ENCODE assay signal across 1 cellular context in the genomic region with DNA sequence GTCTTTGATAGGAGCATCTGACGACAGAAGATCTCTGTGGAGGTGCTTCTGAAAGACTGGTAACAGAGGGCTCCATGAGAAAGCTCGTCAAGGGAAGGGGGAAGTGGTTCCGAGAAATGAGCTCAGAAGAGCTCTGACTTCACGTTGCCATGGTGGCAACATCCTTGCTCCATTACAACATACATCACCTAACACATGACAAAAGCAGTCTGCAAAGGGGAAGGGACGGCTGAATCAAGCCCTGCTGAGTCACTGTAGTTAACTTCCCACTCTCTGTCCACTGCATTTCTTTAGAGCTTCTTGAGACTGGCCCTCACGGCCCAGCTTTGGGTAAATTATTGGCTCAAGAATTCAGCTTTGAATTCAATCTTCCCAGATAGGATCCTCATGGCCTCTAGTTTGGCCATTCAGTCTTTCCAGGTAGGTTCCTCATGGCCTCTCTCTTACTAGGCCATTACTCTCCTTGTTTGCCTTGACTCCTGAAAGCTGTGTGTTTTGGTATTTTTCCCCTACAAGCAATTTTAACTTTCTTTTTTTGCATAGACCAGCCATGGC.
TF ChIP-seq lines count a peak whose summit lies in the region.

No MANE protein-coding gene starts in this region.

TF ChIP-seq in K562, 482 proteins besides CTCF, POLR2A, EP300 and RAD21 (continued from another document and continues in another):
- TF ChIP-seq, protein P1, sequence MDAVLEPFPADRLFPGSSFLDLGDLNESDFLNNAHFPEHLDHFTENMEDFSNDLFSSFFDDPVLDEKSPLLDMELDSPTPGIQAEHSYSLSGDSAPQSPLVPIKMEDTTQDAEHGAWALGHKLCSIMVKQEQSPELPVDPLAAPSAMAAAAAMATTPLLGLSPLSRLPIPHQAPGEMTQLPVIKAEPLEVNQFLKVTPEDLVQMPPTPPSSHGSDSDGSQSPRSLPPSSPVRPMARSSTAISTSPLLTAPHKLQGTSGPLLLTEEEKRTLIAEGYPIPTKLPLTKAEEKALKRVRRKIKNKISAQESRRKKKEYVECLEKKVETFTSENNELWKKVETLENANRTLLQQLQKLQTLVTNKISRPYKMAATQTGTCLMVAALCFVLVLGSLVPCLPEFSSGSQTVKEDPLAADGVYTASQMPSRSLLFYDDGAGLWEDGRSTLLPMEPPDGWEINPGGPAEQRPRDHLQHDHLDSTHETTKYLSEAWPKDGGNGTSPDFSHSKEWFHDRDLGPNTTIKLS (IDR thresholded peaks at IDR 0.05; ENCODE audit: borderline replicate concordance, low read depth), result no peak
- TF ChIP-seq MYC (IDR thresholded peaks at IDR 0.05; ENCODE audit: low read depth, low read length) (peak; percentile 53; the same call in 1 of the 2 replicates), MYC (CRISPR knock-in tag; IDR thresholded peaks at IDR 0.05; ENCODE audit: borderline replicate concordance, low read depth) (no peak), CREB1 (IDR thresholded peaks at IDR 0.05) (no peak; the same call in 1 of the 2 replicates), CREB1 (CRISPR knock-in tag; IDR thresholded peaks at IDR 0.05) (peak; percentile 55; the same call in 1 of the 2 replicates), ZC3H8 (IDR thresholded peaks at IDR 0.05) (no peak), CXXC5 (CRISPR knock-in tag; IDR thresholded peaks at IDR 0.05) (0 out of 2 replicates have a peak, but pooled peaks have one; percentile 14), BRD4 (IDR thresholded peaks at IDR 0.05) (0 out of 2 replicates have a peak, but pooled peaks have one; percentile 76), GATAD2B (IDR thresholded peaks at IDR 0.05; ENCODE audit: borderline replicate concordance) (no peak), SRSF9 (IDR thresholded peaks at IDR 0.05; ENCODE audit: borderline replicate concordance, low read depth, low read length) (no peak), RBM25 (IDR thresholded peaks at IDR 0.05; ENCODE audit: low read depth, low read length, severe bottlenecking) (no peak), BRF1 (IDR thresholded peaks at IDR 0.05; ENCODE audit: borderline replicate concordance, extremely low read depth, insufficient read length) (no peak), TBP (optimal IDR thresholded peaks at IDR 0.05; ENCODE audit: low read depth, low read length) (peak; percentile 27), NEUROD1 (IDR thresholded peaks at IDR 0.05; ENCODE audit: borderline replicate concordance, low read depth, low read length, partially characterized antibody) (peak; percentile 67), PHF20 (IDR thresholded peaks at IDR 0.05; ENCODE audit: partially characterized antibody) (peak; percentile 39), KDM1A (IDR thresholded peaks at IDR 0.05) (peak; percentile 25 to 83; a peak in 3 of 4 replicates), TOE1 (IDR thresholded peaks at IDR 0.05; ENCODE audit: borderline replicate concordance) (0 out of 2 replicates have a peak, but pooled peaks have one; percentile 37), TOE1 (CRISPR knock-in tag; IDR thresholded peaks at IDR 0.05; ENCODE audit: borderline replicate concordance, low read depth) (no peak), TARDBP (IDR thresholded peaks at IDR 0.05) (peak; percentile 27; the same call in 1 of the 2 replicates), ETV5 (CRISPR knock-in tag; IDR thresholded peaks at IDR 0.05; ENCODE audit: low read depth) (no peak), ATF7 (IDR thresholded peaks at IDR 0.05) (peak; percentile 94), COPS2 (conservative IDR thresholded peaks at IDR 0.05) (no peak), MGA (IDR thresholded peaks at IDR 0.05) (peak; percentile 34; the same call in 1 of the 2 replicates), BRD9 (IDR thresholded peaks at IDR 0.05; ENCODE audit: low read depth, partially characterized antibody) (no peak), LCOR (CRISPR knock-in tag; IDR thresholded peaks at IDR 0.05) (no peak), POLR2B (IDR thresholded peaks at IDR 0.05; ENCODE audit: low read depth, partially characterized antibody) (peak; percentile 17), ZNF668 (CRISPR knock-in tag; IDR thresholded peaks at IDR 0.05) (no peak), ZNF263 (CRISPR knock-in tag; IDR thresholded peaks at IDR 0.05; ENCODE audit: borderline replicate concordance) (no peak), GATAD2A (IDR thresholded peaks at IDR 0.05) (peak; percentile 76; the same call in 1 of the 2 replicates), ZC3H11A (IDR thresholded peaks at IDR 0.05; ENCODE audit: low read depth, low read length) (no peak), ATF1 (CRISPR knock-in tag; IDR thresholded peaks at IDR 0.05) (no peak), ATF1 (tag; IDR thresholded peaks at IDR 0.05) (peak; percentile 85), ARID3B (CRISPR knock-in tag; IDR thresholded peaks at IDR 0.05; ENCODE audit: borderline replicate concordance) (no peak), SMARCE1 (IDR thresholded peaks at IDR 0.05) (peak; percentile 67), ZNF217 (CRISPR knock-in tag; IDR thresholded peaks at IDR 0.05) (no peak), NFE2L1 (tag; IDR thresholded peaks at IDR 0.05; ENCODE audit: borderline replicate concordance, low read depth) (peak; percentile 79; the same call in 1 of the 2 replicates), FOSL1 (tag; conservative IDR thresholded peaks at IDR 0.05) (peak; percentile 77), SMAD4 (CRISPR knock-in tag; conservative IDR thresholded peaks at IDR 0.05) (0 out of 2 replicates have a peak, but pooled peaks have one; percentile 34), TSC22D4 (tag; IDR thresholded peaks at IDR 0.05) (no peak), RCOR1 (IDR thresholded peaks at IDR 0.05; ENCODE audit: borderline replicate concordance in 1 of 2, low read depth in 2 of 2, low read length in 2 of 2) (peak in 1 of 2 experiments; percentile 99; a peak in 3 of 4 replicates), ZNF77 (CRISPR knock-in tag; IDR thresholded peaks at IDR 0.05) (no peak), PHF8 (IDR thresholded peaks at IDR 0.05; ENCODE audit: borderline replicate concordance, low read length) (0 out of 2 replicates have a peak, but pooled peaks have one; percentile 11), CREM (IDR thresholded peaks at IDR 0.05; ENCODE audit: low read depth) (peak; percentile 82), KAT8 (IDR thresholded peaks at IDR 0.05; ENCODE audit: low read depth) (no peak), ZNF239 (CRISPR knock-in tag; IDR thresholded peaks at IDR 0.05) (no peak), ZNF212 (CRISPR knock-in tag; IDR thresholded peaks at IDR 0.05) (no peak)
- TF ChIP-seq, protein P2, sequence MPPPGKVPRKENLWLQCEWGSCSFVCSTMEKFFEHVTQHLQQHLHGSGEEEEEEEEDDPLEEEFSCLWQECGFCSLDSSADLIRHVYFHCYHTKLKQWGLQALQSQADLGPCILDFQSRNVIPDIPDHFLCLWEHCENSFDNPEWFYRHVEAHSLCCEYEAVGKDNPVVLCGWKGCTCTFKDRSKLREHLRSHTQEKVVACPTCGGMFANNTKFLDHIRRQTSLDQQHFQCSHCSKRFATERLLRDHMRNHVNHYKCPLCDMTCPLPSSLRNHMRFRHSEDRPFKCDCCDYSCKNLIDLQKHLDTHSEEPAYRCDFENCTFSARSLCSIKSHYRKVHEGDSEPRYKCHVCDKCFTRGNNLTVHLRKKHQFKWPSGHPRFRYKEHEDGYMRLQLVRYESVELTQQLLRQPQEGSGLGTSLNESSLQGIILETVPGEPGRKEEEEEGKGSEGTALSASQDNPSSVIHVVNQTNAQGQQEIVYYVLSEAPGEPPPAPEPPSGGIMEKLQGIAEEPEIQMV (tag; conservative IDR thresholded peaks at IDR 0.05; ENCODE audit: low read depth), result no peak
- TF ChIP-seq, protein P3, sequence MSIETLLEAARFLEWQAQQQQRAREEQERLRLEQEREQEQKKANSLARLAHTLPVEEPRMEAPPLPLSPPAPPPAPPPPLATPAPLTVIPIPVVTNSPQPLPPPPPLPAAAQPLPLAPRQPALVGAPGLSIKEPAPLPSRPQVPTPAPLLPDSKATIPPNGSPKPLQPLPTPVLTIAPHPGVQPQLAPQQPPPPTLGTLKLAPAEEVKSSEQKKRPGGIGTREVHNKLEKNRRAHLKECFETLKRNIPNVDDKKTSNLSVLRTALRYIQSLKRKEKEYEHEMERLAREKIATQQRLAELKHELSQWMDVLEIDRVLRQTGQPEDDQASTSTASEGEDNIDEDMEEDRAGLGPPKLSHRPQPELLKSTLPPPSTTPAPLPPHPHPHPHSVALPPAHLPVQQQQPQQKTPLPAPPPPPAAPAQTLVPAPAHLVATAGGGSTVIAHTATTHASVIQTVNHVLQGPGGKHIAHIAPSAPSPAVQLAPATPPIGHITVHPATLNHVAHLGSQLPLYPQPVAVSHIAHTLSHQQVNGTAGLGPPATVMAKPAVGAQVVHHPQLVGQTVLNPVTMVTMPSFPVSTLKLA (conservative IDR thresholded peaks at IDR 0.05), result peak; percentile 17 to 43; a peak in 2 of 4 replicates
